Comparison of ENCODE assay signal across 31 cellular contexts in the genomic region with DNA sequence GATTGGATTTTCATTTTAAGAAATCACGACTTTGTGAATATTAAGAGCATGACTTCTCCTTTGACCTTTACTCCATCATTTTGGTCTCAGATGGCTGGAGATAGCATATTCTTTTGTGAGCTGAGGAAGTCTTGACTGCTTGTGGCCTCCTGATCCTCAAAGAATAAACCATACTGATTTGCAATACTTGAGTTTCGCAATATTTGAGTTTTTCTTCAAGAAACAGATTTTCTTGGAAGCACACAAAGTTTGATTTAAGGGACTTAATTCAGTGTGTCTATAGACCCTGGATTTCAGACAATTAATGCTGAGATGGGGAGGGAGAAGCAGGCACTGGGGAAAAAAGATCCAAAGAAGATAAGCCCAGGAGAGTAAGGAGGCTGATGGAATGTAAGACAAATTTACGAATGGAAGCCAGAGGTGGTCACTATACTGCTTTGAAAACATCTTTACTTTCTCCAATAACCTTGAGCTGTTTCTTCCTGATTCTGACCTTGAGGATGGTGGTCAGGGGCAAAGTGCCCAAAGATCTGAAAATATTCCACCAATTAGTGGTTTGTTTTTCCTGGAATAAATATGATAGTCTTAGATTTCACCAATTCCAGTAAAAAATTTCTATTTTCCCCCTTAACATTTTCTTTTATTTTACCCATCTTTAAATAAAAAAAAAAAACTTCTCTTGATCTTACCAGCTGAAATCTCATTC. TPM values are rescaled to one million over a fixed set of nuclear protein-coding genes. Genes with fewer than 3 reads are reported as not detected.
DNase-seq lines count a peak whose midpoint lies in the region; ATAC-seq, FAIRE-seq and TF ChIP-seq lines count a peak whose summit lies in the region.
"Had no signal": no experiment of that assay in that cellular context is flagged by ENCODE, and none has a peak within 500 bp of the region (broad histone marks: within the 10 kb centered on the region; RNA-seq: fewer than 3 reads in every experiment).

No MANE protein-coding gene starts in this region.

- H3K4me1 ChIP-seq in astrocyte (ENCODE audit: insufficient read depth, low read length) (peaks cover 14% of the 10 kb centered on the region), vagina (peaks cover 24% of the 10 kb centered on the region)
- H3K4me1 ChIP-seq: BE2C had no signal

- H3K79me2 ChIP-seq in astrocyte (ENCODE audit: insufficient read depth, low read length): peaks cover 27% of the 10 kb centered on the region

- H3K36me3 ChIP-seq in astrocyte (ENCODE audit: insufficient read depth, low read length) (no peaks in the 10 kb centered on the region), vagina (no peaks in the 10 kb centered on the region)
- H3K36me3 ChIP-seq: ascending aorta, BE2C, gastrocnemius medialis had no signal

- peaks cover 6% of the 10 kb centered on the region for H3K9me3 Mint-ChIP-seq in astrocyte (ENCODE audit: unreplicated experiment)
- H3K9me3 Mint-ChIP-seq: activated T-helper 17 cell treated with anti-CD3 and anti-CD28 coated beads, Interleukin-2, amount 50 U/mL, for 72 hours; natural killer cell; T-helper 2 cell treated with Interferon-gamma antibody and Interleukin-4, amounts not matched to agents 5 μg/mL and 100 μg/mL, for 36 hours had no signal

- H3K9ac ChIP-seq in astrocyte (ENCODE audit: low read length): no peak overlapping the region
- H3K9ac ChIP-seq: KMS-11 had no signal

- intact Hi-C loops in vagina (cut with DNase I): no loop called here

- no peak overlapping the region for H3K4me2 ChIP-seq in astrocyte (ENCODE audit: low read length)
- H3K4me2 ChIP-seq: KMS-11 had no signal

- no peaks in the 10 kb centered on the region for H3K27me3 ChIP-seq in astrocyte (ENCODE audit: insufficient read depth, low read length)
- H3K27me3 ChIP-seq in vagina: no peaks in the 10 kb centered on the region
- H3K27me3 ChIP-seq: ascending aorta, BE2C, gastrocnemius medialis, tibial nerve had no signal

- no peak overlapping the region for H3K27ac Mint-ChIP-seq in astrocyte (ENCODE audit: unreplicated experiment)
- H3K27ac Mint-ChIP-seq: activated naive CD8-positive, alpha-beta T cell; activated T-helper 17 cell treated with anti-CD3 and anti-CD28 coated beads, Interleukin-2, amount 50 U/mL, for 72 hours; HFFc6; natural killer cell; T-helper 2 cell treated with Interferon-gamma antibody and Interleukin-4, amounts not matched to agents 5 μg/mL and 100 μg/mL, for 36 hours had no signal

- H3K9me3 ChIP-seq in astrocyte (ENCODE audit: insufficient read depth, low read depth, low read length): no peaks in the 10 kb centered on the region
- no peaks in the 10 kb centered on the region for H3K9me3 ChIP-seq in vagina
- H3K9me3 ChIP-seq: BE2C, gastrocnemius medialis had no signal

- FAIRE-seq in astrocyte (lab: Jason Lieb, UNC): peak; percentile 13
- FAIRE-seq: GM18507 had no signal

- TF ChIP-seq CTCF in astrocyte (IDR thresholded peaks at IDR 0.05; ENCODE audit: insufficient read depth, low read depth, low read length) (no peak), fibroblast of the aortic adventitia (IDR thresholded peaks at IDR 0.05; ENCODE audit: insufficient read depth, low read length) (no peak), vagina (IDR thresholded peaks at IDR 0.05) (no peak)

- TF ChIP-seq POLR2A in vagina (IDR thresholded peaks at IDR 0.05): no peak

- H3K4me1 Mint-ChIP-seq in astrocyte (ENCODE audit: low read depth, unreplicated experiment): peaks cover 3% of the 10 kb centered on the region
- H3K4me1 Mint-ChIP-seq: activated T-helper 17 cell treated with anti-CD3 and anti-CD28 coated beads, Interleukin-2, amount 50 U/mL, for 72 hours; natural killer cell had no signal

- H3K27ac ChIP-seq in astrocyte (ENCODE audit: low read depth, low read length) (no peak overlapping the region), vagina (peak overlapping the region; percentile 79)
- H3K27ac ChIP-seq: ascending aorta, KMS-11, RWPE1 had no signal

- ATAC-seq in HG02852 (IDR thresholded peaks at IDR 0.05; ENCODE audit: unreplicated experiment) (no peak), HG03097 (IDR thresholded peaks at IDR 0.05; ENCODE audit: low FRiP score, unreplicated experiment) (no peak)
- ATAC-seq: activated T-helper 17 cell treated with anti-CD3 and anti-CD28 coated beads, Interleukin-2, amount 50 U/mL, for 72 hours; gastrocnemius medialis; left ventricle myocardium superior; natural killer cell; SK-N-SH treated with all-trans-retinoic acid at 6 μM for 48 hours; stimulated activated naive CD8-positive, alpha-beta T cell treated with anti-CD3 and anti-CD28 coated beads, Interleukin-15, Interleukin-2, amounts not matched to agents 100 U/mL and 50 U/mL, for 24 hours had no signal

- H3K4me3 ChIP-seq in astrocyte (ENCODE audit: insufficient read depth, low read depth, low read length) (no peak overlapping the region), fibroblast of the aortic adventitia (ENCODE audit: low read depth, low read length) (no peak overlapping the region), vagina (no peak overlapping the region)
- H3K4me3 ChIP-seq: ascending aorta, gastrocnemius medialis, tibial nerve had no signal

- no peak overlapping the region for H3K4me3 Mint-ChIP-seq in astrocyte (ENCODE audit: unreplicated experiment)
- H3K4me3 Mint-ChIP-seq: activated naive CD8-positive, alpha-beta T cell; activated T-helper 17 cell treated with anti-CD3 and anti-CD28 coated beads, Interleukin-2, amount 50 U/mL, for 72 hours; HFFc6; natural killer cell; T-helper 2 cell treated with Interferon-gamma antibody and Interleukin-4, amounts not matched to agents 5 μg/mL and 100 μg/mL, for 36 hours had no signal

- no peaks in the 10 kb centered on the region for H3K27me3 Mint-ChIP-seq in astrocyte (ENCODE audit: low read depth, unreplicated experiment)

- no peak overlapping the region for H2AFZ ChIP-seq in astrocyte (ENCODE audit: low read depth, low read length)

- DNase-seq in SIG-M5 treated with dmso at 0.1 percent for 504 hours (lab: John Stamatoyannopoulos, UW; ENCODE audit: unreplicated experiment) (peak; percentile 4), SIG-M5 (lab: John Stamatoyannopoulos, UW) (no peak), astrocyte (ENCODE audit: low read depth) (peak; percentile 41), fibroblast of the aortic adventitia (ENCODE audit: low read depth) (peak; percentile 77), vagina (ENCODE audit: extremely low spot score in 2 of 2) (no peak)
- no peak for DNase-seq in stimulated activated CD4-positive, alpha-beta T cell treated with anti-CD3 and anti-CD28 coated beads, Interleukin-1b, Interleukin-23, amount 100 ng/mL, for 48 hours
- DNase-seq: 8988T; BE2C; COR-L47; DMS79; gastrocnemius medialis; HFFc6; left ventricle myocardium superior; midbrain; natural killer cell; NCI-H1092; NCI-H2029; NCI-H226; retina; stimulated activated naive CD8-positive, alpha-beta T cell treated with anti-CD3 and anti-CD28 coated beads, Interleukin-15, Interleukin-2, amounts not matched to agents 100 U/mL and 50 U/mL, for 24 hours had no signal

- peaks cover 2% of the 10 kb centered on the region for H3K36me3 Mint-ChIP-seq in astrocyte (ENCODE audit: low read depth, unreplicated experiment)
- H3K36me3 Mint-ChIP-seq: natural killer cell had no signal

- peaks cover 10% of the 10 kb centered on the region for H4K20me1 ChIP-seq in astrocyte (ENCODE audit: insufficient read depth, low read length)

RNA-seq across cellular contexts. Expression of gene EPDR1, which starts 7.5 kb away (rescaled TPM):
- total RNA-seq in astrocyte (20.6 and 23.6 TPM in 2 replicates), fibroblast of the aortic adventitia (ENCODE audit: low replicate concordance) (27.8 and 47.9 TPM in 2 replicates), vagina (37.6 TPM)
- total RNA-seq: HFFc6 had no signal

RNA-seq across cellular contexts. Expression of gene SFRP4, which starts 11.3 kb away (rescaled TPM):
- total RNA-seq in astrocyte (0.19 and 0.39 TPM in 2 replicates), fibroblast of the aortic adventitia (ENCODE audit: low replicate concordance) (40.9 and 171 TPM in 2 replicates), vagina (56.0 TPM)
- total RNA-seq: activated T-helper 17 cell treated with anti-CD3 and anti-CD28 coated beads, Interleukin-2, amount 50 U/mL, for 72 hours; HFFc6 had no signal

Comparison
In these comparisons a context has a peak if more than half of its experiments do, and no peak if none do; other contexts are left out.
1. DNase-seq: peak in SIG-M5 treated with dmso at 0.1 percent for 504 hours (single experiment), astrocyte (single experiment) and fibroblast of the aortic adventitia (single experiment); none in SIG-M5 (single experiment), vagina (0 of 2) and stimulated activated CD4-positive, alpha-beta T cell treated with anti-CD3 and anti-CD28 coated beads, Interleukin-1b, Interleukin-23, amount 100 ng/mL, for 48 hours (single experiment).
2. RNA of gene SFRP4, which starts 11.3 kb away (total RNA-seq): 56.0 TPM in vagina (single experiment) and 40.9 to 171 TPM in fibroblast of the aortic adventitia; 0.19 to 0.39 TPM in astrocyte; every median in the first group is over 10 times any median in the second.